1 cellular context compared by ENCODE assay signal in genomic region chr2:45005261-45006002, GRCh38.
TF ChIP-seq lines count a peak whose summit lies in the region.

No MANE protein-coding gene starts in this region.

TF ChIP-seq in HEK293, 187 proteins besides CTCF, POLR2A, EP300 and RAD21 (continued from another document):
- TF ChIP-seq PRDM2 (tag by site-specific recombination; IDR thresholded peaks at IDR 0.05; ENCODE audit: borderline replicate concordance) (no peak), ZNF776 (tag by site-specific recombination; IDR thresholded peaks at IDR 0.05; ENCODE audit: borderline replicate concordance) (no peak), ZNF366 (tag by site-specific recombination; conservative IDR thresholded peaks at IDR 0.05) (peak; percentile 69), ZNF202 (tag by site-specific recombination; IDR thresholded peaks at IDR 0.05; ENCODE audit: borderline replicate concordance) (no peak), HOXA7 (CRISPR knock-in tag; IDR thresholded peaks at IDR 0.05; ENCODE audit: borderline replicate concordance) (no peak), ZNF701 (tag by site-specific recombination; IDR thresholded peaks at IDR 0.05) (no peak), ZNF132 (tag by site-specific recombination; IDR thresholded peaks at IDR 0.05; ENCODE audit: borderline replicate concordance) (no peak), ZNF175 (tag by site-specific recombination; IDR thresholded peaks at IDR 0.05) (no peak), PRDM1 (tag by site-specific recombination; IDR thresholded peaks at IDR 0.05) (peak; percentile 93)
